Comparison of ENCODE assay signal across 21 cellular contexts in genomic region chr1:68047659-68048026, GRCh38. TPM values are rescaled to one million over a fixed set of nuclear protein-coding genes. Genes with fewer than 3 reads are reported as not detected.
"Had no signal": no experiment of that assay in that cellular context is flagged by ENCODE, and none has a peak within 500 bp of the region (broad histone marks: within the 10 kb centered on the region; RNA-seq: fewer than 3 reads in every experiment).

No MANE protein-coding gene starts in this region.

- H3K4me3 ChIP-seq: heart left ventricle, lung, pancreas, testis, transverse colon had no signal

- H3K9me3 ChIP-seq: heart left ventricle, pancreas, testis, transverse colon had no signal

- H3K36me3 ChIP-seq: heart left ventricle, pancreas, transverse colon had no signal

- H3K27me3 ChIP-seq: pancreas, testis had no signal

- DNase-seq: effector memory CD4-positive, alpha-beta T cell; heart left ventricle; hippocampal formation; left colon; left ventricle myocardium superior; mesenchymal stem cell; midbrain; occipital lobe; pancreas; right cardiac atrium; stimulated activated CD4-positive, alpha-beta T cell treated with anti-CD3 and anti-CD28 coated beads, Interleukin-12 subunit alpha, Interleukin-12 subunit beta, amount 100 ng/mL, for 4 hours; testis; transverse colon had no signal

- H3K4me3 Mint-ChIP-seq: natural killer cell treated with Interleukin-12 subunit alpha and Interleukin-12 subunit beta and Interleukin-15 and Interleukin-18, amount 100 ng/mL, for 72 hours; stimulated activated naive CD8-positive, alpha-beta T cell treated with anti-CD3 and anti-CD28 coated beads, Interleukin-15, Interleukin-2, amounts not matched to agents 100 ng/mL and 50 ng/mL, for 24 hours had no signal

- H3K27ac ChIP-seq: heart left ventricle, pancreas, testis, transverse colon had no signal

- H3K4me1 ChIP-seq: heart left ventricle, pancreas, testis, transverse colon had no signal

- ATAC-seq: esophagus mucosa; heart left ventricle; left colon; left ventricle myocardium superior; natural killer cell treated with Interleukin-12 subunit alpha and Interleukin-12 subunit beta and Interleukin-15 and Interleukin-18, amount 100 ng/mL, for 72 hours; pancreas; right cardiac atrium had no signal

- FAIRE-seq: endometrium, frontal cortex, pancreas, small intestine had no signal

- H3K27ac Mint-ChIP-seq: natural killer cell treated with Interleukin-12 subunit alpha and Interleukin-12 subunit beta and Interleukin-15 and Interleukin-18, amount 100 ng/mL, for 72 hours; progenitor cell of endocrine pancreas had no signal

- H3K9me3 Mint-ChIP-seq: natural killer cell treated with Interleukin-12 subunit alpha and Interleukin-12 subunit beta and Interleukin-15 and Interleukin-18, amount 100 ng/mL, for 72 hours had no signal

- H3K36me3 Mint-ChIP-seq: natural killer cell treated with Interleukin-12 subunit alpha and Interleukin-12 subunit beta and Interleukin-15 and Interleukin-18, amount 100 ng/mL, for 72 hours had no signal

RNA-seq across cellular contexts. Expression of gene DIRAS3, which starts 2.8 kb away (rescaled TPM):
- total RNA-seq: natural killer cell treated with Interleukin-12 subunit alpha and Interleukin-12 subunit beta and Interleukin-15 and Interleukin-18, amount 100 ng/mL, for 72 hours had no signal
